ENCODE assay signal across 1 cellular context in the genomic region with DNA sequence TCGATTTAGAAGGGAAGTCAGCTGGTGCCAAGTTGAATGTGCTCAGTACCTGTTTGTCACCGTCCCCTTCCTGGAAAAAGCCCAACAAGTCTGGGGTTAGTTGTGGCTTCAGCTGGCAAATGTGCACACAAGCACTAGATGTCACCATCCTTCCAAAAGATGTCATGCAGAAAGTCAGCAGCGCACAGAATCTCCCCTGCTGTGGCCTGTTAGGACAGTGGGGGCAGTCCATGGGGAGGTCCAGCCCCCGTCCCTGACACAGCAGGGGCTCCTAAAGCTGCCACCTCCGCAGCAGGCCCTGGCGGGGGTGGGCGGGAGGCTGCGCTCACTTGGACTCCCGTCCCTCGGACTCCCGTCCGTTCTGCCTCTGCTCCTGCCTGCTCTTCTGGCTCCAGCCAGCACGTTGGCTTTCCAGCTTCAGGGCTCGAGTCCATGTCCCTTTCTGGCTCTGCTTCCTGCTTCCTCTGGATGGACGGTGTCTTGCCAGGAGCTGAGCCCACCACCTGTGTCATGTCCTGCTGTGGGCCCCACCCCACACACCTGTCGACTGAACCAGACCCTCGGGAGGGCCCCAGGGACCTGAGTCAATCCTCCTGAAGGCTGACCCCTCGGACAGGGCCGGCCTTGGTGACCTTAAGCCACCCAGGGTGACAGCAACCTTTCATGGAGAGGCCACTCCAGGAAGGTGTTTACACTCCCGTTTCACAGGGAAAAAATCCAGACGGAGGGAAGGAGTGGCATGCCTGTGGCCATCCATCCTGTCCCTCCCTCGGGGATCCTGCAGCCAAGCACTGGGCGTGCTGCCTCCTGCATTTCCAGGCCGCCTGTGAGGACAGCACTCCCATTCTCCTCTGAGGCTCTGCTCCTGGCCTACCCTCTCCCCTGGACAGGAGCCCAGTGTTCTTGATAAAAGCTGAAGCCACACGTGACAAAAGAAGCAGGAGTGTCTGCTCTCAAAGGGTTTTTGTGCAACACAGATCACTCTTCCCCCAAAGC.
TF ChIP-seq lines count a peak whose summit lies in the region.

No MANE protein-coding gene starts in this region.

TF ChIP-seq in HepG2, 621 proteins besides CTCF, POLR2A, EP300 and RAD21 (continued from another document and continues in another):
- TF ChIP-seq, protein P1, sequence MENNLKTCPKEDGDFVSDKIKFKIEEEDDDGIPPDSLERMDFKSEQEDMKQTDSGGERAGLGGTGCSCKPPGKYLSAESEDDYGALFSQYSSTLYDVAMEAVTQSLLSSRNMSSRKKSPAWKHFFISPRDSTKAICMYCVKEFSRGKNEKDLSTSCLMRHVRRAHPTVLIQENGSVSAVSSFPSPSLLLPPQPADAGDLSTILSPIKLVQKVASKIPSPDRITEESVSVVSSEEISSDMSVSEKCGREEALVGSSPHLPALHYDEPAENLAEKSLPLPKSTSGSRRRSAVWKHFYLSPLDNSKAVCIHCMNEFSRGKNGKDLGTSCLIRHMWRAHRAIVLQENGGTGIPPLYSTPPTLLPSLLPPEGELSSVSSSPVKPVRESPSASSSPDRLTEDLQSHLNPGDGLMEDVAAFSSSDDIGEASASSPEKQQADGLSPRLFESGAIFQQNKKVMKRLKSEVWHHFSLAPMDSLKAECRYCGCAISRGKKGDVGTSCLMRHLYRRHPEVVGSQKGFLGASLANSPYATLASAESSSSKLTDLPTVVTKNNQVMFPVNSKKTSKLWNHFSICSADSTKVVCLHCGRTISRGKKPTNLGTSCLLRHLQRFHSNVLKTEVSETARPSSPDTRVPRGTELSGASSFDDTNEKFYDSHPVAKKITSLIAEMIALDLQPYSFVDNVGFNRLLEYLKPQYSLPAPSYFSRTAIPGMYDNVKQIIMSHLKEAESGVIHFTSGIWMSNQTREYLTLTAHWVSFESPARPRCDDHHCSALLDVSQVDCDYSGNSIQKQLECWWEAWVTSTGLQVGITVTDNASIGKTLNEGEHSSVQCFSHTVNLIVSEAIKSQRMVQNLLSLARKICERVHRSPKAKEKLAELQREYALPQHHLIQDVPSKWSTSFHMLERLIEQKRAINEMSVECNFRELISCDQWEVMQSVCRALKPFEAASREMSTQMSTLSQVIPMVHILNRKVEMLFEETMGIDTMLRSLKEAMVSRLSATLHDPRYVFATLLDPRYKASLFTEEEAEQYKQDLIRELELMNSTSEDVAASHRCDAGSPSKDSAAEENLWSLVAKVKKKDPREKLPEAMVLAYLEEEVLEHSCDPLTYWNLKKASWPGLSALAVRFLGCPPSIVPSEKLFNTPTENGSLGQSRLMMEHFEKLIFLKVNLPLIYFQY (CRISPR knock-in tag; IDR thresholded peaks at IDR 0.05; ENCODE audit: borderline replicate concordance) = no peak
- TF ChIP-seq, protein P2, sequence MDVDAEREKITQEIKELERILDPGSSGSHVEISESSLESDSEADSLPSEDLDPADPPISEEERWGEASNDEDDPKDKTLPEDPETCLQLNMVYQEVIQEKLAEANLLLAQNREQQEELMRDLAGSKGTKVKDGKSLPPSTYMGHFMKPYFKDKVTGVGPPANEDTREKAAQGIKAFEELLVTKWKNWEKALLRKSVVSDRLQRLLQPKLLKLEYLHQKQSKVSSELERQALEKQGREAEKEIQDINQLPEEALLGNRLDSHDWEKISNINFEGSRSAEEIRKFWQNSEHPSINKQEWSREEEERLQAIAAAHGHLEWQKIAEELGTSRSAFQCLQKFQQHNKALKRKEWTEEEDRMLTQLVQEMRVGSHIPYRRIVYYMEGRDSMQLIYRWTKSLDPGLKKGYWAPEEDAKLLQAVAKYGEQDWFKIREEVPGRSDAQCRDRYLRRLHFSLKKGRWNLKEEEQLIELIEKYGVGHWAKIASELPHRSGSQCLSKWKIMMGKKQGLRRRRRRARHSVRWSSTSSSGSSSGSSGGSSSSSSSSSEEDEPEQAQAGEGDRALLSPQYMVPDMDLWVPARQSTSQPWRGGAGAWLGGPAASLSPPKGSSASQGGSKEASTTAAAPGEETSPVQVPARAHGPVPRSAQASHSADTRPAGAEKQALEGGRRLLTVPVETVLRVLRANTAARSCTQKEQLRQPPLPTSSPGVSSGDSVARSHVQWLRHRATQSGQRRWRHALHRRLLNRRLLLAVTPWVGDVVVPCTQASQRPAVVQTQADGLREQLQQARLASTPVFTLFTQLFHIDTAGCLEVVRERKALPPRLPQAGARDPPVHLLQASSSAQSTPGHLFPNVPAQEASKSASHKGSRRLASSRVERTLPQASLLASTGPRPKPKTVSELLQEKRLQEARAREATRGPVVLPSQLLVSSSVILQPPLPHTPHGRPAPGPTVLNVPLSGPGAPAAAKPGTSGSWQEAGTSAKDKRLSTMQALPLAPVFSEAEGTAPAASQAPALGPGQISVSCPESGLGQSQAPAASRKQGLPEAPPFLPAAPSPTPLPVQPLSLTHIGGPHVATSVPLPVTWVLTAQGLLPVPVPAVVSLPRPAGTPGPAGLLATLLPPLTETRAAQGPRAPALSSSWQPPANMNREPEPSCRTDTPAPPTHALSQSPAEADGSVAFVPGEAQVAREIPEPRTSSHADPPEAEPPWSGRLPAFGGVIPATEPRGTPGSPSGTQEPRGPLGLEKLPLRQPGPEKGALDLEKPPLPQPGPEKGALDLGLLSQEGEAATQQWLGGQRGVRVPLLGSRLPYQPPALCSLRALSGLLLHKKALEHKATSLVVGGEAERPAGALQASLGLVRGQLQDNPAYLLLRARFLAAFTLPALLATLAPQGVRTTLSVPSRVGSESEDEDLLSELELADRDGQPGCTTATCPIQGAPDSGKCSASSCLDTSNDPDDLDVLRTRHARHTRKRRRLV (CRISPR knock-in tag; IDR thresholded peaks at IDR 0.05) = no peak
- TF ChIP-seq BHLHE40 (IDR thresholded peaks at IDR 0.05; ENCODE audit: low read length) (0 out of 2 replicates have a peak, but pooled peaks have one; percentile 28), NR2F1 (CRISPR knock-in tag; IDR thresholded peaks at IDR 0.05) (peak in 1 of 2 experiments; percentile 63; a peak in 1 of 4 replicates), ZNF660 (CRISPR knock-in tag; IDR thresholded peaks at IDR 0.05; ENCODE audit: borderline replicate concordance, low read depth) (no peak), ARNTL (CRISPR knock-in tag; IDR thresholded peaks at IDR 0.05) (peak; percentile 19; the same call in 1 of the 2 replicates), ZNF550 (CRISPR knock-in tag; IDR thresholded peaks at IDR 0.05; ENCODE audit: borderline replicate concordance) (0 out of 2 replicates have a peak, but pooled peaks have one; percentile 72), ZNF543 (CRISPR knock-in tag; IDR thresholded peaks at IDR 0.05) (no peak), KLF15 (CRISPR knock-in tag; IDR thresholded peaks at IDR 0.05; ENCODE audit: borderline replicate concordance) (0 out of 2 replicates have a peak, but pooled peaks have one; percentile 36), ERF (CRISPR knock-in tag; IDR thresholded peaks at IDR 0.05) (no peak), ZNF619 (CRISPR knock-in tag; IDR thresholded peaks at IDR 0.05) (no peak), MXI1 (IDR thresholded peaks at IDR 0.05; ENCODE audit: borderline replicate concordance, low read depth, low read length) (no peak), CEBPB (IDR thresholded peaks at IDR 0.05; ENCODE audit: borderline replicate concordance, low read depth, low read length) (no peak), PAWR (CRISPR knock-in tag; IDR thresholded peaks at IDR 0.05; ENCODE audit: borderline replicate concordance) (no peak), HNF4G (IDR thresholded peaks at IDR 0.05; ENCODE audit: borderline replicate concordance, low read depth, low read length) (0 out of 2 replicates have a peak, but pooled peaks have one; percentile 32), HNF4G (CRISPR knock-in tag; IDR thresholded peaks at IDR 0.05; ENCODE audit: borderline replicate concordance, low read depth) (0 out of 2 replicates have a peak, but pooled peaks have one; percentile 45), ZNF331 (CRISPR knock-in tag; IDR thresholded peaks at IDR 0.05) (peak; percentile 49), HDAC2 (CRISPR knock-in tag; IDR thresholded peaks at IDR 0.05) (peak; percentile 64; the same call in 1 of the 2 replicates)
- TF ChIP-seq, protein P3, sequence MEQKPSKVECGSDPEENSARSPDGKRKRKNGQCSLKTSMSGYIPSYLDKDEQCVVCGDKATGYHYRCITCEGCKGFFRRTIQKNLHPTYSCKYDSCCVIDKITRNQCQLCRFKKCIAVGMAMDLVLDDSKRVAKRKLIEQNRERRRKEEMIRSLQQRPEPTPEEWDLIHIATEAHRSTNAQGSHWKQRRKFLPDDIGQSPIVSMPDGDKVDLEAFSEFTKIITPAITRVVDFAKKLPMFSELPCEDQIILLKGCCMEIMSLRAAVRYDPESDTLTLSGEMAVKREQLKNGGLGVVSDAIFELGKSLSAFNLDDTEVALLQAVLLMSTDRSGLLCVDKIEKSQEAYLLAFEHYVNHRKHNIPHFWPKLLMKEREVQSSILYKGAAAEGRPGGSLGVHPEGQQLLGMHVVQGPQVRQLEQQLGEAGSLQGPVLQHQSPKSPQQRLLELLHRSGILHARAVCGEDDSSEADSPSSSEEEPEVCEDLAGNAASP (CRISPR knock-in tag; IDR thresholded peaks at IDR 0.05; ENCODE audit: borderline replicate concordance) = peak; percentile 97
- TF ChIP-seq, protein P4, sequence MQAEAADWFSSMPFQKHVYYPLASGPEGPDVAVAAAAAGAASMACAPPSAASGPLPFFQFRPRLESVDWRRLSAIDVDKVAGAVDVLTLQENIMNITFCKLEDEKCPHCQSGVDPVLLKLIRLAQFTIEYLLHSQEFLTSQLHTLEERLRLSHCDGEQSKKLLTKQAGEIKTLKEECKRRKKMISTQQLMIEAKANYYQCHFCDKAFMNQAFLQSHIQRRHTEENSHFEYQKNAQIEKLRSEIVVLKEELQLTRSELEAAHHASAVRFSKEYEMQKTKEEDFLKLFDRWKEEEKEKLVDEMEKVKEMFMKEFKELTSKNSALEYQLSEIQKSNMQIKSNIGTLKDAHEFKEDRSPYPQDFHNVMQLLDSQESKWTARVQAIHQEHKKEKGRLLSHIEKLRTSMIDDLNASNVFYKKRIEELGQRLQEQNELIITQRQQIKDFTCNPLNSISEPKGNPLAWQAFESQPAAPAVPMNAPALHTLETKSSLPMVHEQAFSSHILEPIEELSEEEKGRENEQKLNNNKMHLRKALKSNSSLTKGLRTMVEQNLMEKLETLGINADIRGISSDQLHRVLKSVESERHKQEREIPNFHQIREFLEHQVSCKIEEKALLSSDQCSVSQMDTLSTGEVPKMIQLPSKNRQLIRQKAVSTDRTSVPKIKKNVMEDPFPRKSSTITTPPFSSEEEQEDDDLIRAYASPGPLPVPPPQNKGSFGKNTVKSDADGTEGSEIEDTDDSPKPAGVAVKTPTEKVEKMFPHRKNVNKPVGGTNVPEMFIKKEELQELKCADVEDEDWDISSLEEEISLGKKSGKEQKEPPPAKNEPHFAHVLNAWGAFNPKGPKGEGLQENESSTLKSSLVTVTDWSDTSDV (CRISPR knock-in tag; IDR thresholded peaks at IDR 0.05) = no peak; the same call in 1 of the 2 replicates
- TF ChIP-seq, protein P5, sequence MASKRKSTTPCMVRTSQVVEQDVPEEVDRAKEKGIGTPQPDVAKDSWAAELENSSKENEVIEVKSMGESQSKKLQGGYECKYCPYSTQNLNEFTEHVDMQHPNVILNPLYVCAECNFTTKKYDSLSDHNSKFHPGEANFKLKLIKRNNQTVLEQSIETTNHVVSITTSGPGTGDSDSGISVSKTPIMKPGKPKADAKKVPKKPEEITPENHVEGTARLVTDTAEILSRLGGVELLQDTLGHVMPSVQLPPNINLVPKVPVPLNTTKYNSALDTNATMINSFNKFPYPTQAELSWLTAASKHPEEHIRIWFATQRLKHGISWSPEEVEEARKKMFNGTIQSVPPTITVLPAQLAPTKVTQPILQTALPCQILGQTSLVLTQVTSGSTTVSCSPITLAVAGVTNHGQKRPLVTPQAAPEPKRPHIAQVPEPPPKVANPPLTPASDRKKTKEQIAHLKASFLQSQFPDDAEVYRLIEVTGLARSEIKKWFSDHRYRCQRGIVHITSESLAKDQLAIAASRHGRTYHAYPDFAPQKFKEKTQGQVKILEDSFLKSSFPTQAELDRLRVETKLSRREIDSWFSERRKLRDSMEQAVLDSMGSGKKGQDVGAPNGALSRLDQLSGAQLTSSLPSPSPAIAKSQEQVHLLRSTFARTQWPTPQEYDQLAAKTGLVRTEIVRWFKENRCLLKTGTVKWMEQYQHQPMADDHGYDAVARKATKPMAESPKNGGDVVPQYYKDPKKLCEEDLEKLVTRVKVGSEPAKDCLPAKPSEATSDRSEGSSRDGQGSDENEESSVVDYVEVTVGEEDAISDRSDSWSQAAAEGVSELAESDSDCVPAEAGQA (IDR thresholded peaks at IDR 0.05; ENCODE audit: low read depth) = no peak
- TF ChIP-seq, protein P5 (CRISPR knock-in tag; IDR thresholded peaks at IDR 0.05; ENCODE audit: borderline replicate concordance) = no peak
- TF ChIP-seq, protein P6, sequence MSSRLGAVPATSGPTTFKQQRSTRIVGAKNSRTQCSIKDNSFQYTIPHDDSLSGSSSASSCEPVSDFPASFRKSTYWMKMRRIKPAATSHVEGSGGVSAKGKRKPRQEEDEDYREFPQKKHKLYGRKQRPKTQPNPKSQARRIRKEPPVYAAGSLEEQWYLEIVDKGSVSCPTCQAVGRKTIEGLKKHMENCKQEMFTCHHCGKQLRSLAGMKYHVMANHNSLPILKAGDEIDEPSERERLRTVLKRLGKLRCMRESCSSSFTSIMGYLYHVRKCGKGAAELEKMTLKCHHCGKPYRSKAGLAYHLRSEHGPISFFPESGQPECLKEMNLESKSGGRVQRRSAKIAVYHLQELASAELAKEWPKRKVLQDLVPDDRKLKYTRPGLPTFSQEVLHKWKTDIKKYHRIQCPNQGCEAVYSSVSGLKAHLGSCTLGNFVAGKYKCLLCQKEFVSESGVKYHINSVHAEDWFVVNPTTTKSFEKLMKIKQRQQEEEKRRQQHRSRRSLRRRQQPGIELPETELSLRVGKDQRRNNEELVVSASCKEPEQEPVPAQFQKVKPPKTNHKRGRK (CRISPR knock-in tag; IDR thresholded peaks at IDR 0.05) = no peak
- TF ChIP-seq, protein P7, sequence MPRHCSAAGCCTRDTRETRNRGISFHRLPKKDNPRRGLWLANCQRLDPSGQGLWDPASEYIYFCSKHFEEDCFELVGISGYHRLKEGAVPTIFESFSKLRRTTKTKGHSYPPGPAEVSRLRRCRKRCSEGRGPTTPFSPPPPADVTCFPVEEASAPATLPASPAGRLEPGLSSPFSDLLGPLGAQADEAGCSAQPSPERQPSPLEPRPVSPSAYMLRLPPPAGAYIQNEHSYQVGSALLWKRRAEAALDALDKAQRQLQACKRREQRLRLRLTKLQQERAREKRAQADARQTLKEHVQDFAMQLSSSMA (CRISPR knock-in tag; IDR thresholded peaks at IDR 0.05) = 0 out of 2 replicates have a peak, but pooled peaks have one; percentile 53
